In genomic region chr1:221457706-221458429, GRCh38 we compare ENCODE assay signal across 17 cellular contexts.
DNase-seq lines count a peak whose midpoint lies in the region; ATAC-seq and TF ChIP-seq lines count a peak whose summit lies in the region.
"Had no signal": no experiment of that assay in that cellular context is flagged by ENCODE, and none has a peak within 500 bp of the region (broad histone marks: within the 10 kb centered on the region; RNA-seq: fewer than 3 reads in every experiment).

No MANE protein-coding gene starts in this region.

- TF ChIP-seq CTCF in fibroblast of the aortic adventitia (IDR thresholded peaks at IDR 0.05; ENCODE audit: insufficient read depth, low read length): no peak
- no peak for TF ChIP-seq CTCF in omental fat pad (IDR thresholded peaks at IDR 0.05)
- no peak for TF ChIP-seq CTCF in GM13976 (IDR thresholded peaks at IDR 0.05; ENCODE audit: borderline replicate concordance, control extremely low read depth, extremely low read depth, insufficient read depth, missing control alignments)

- peak overlapping the region; percentile 46 for H2AFZ ChIP-seq in ACC112 (ENCODE audit: low read length, unreplicated experiment)

- DNase-seq in NCI-H446 treated with DMSO at 0.1 percent for 48 hours (lab: John Stamatoyannopoulos, UW) (peak; percentile 64), fibroblast of the aortic adventitia (ENCODE audit: low read depth) (peak; percentile 30), omental fat pad (ENCODE audit: low spot score) (no peak), epidermal melanocyte (ENCODE audit: insufficient read length, low spot score) (no peak), GM13976 (ENCODE audit: low spot score) (no peak)
- no peak for DNase-seq in stimulated activated CD4-positive, alpha-beta T cell treated with anti-CD3 and anti-CD28 coated beads, Interleukin-15, amount 100 ng/mL, for 24 hours
- DNase-seq: ACHN; activated CD4-positive, alpha-beta T cell treated with anti-CD3 and anti-CD28 coated beads, Interleukin-2, amount 50 U/mL, for 1 hour; CD8-positive, alpha-beta memory T cell; KG1; NCI-H1092 treated with DMSO at 0.1 percent for 48 hours; nucleus accumbens; stimulated activated CD4-positive, alpha-beta T cell treated with anti-CD3 and anti-CD28 coated beads, Interleukin-12 subunit alpha, Interleukin-12 subunit beta, amount 100 ng/mL, for 4 hours; stimulated activated naive CD4-positive, alpha-beta T cell treated with Interleukin-2 at 50 U/mL for 16 hours; SW 1271 had no signal

- H3K27ac ChIP-seq in ACC112 (ENCODE audit: low read depth, low read length): peak overlapping the region; percentile 33; the same call in 1 of the 2 replicates

- H3K4me3 ChIP-seq in ACC112 (ENCODE audit: low read depth, low read length) (no peak overlapping the region), fibroblast of the aortic adventitia (ENCODE audit: low read depth, low read length) (no peak overlapping the region)

- H3K4me1 ChIP-seq in ACC112 (ENCODE audit: control insufficient read depth, insufficient read depth, low read length, unreplicated experiment): peaks cover 11% of the 10 kb centered on the region

- no peaks in the 10 kb centered on the region for H3K79me2 ChIP-seq in ACC112 (ENCODE audit: control insufficient read depth, insufficient read depth, low read length, unreplicated experiment)

- ATAC-seq in omental fat pad (ENCODE audit: low FRiP score): peak; percentile 66
- ATAC-seq in HG03439 (IDR thresholded peaks at IDR 0.05; ENCODE audit: unreplicated experiment): no peak

- in situ Hi-C loops in GM13976 (cut with MboI; ENCODE audit: low sequenced_read_pairs, unreplicated experiment): no loop called here

- H3K27me3 ChIP-seq in ACC112 (ENCODE audit: insufficient read depth, low read length): no peaks in the 10 kb centered on the region

- H3K36me3 ChIP-seq in ACC112 (ENCODE audit: insufficient read depth, low read length): no peaks in the 10 kb centered on the region

Comparison
In these comparisons a context has a peak if more than half of its experiments do, and no peak if none do; other contexts are left out.
1. DNase-seq: peak in NCI-H446 treated with DMSO at 0.1 percent for 48 hours (single experiment) and fibroblast of the aortic adventitia (single experiment); none in omental fat pad (single experiment), epidermal melanocyte (single experiment), GM13976 (single experiment) and stimulated activated CD4-positive, alpha-beta T cell treated with anti-CD3 and anti-CD28 coated beads, Interleukin-15, amount 100 ng/mL, for 24 hours (single experiment).